Comparison of ENCODE assay signal across 29 cellular contexts in the genomic region with DNA sequence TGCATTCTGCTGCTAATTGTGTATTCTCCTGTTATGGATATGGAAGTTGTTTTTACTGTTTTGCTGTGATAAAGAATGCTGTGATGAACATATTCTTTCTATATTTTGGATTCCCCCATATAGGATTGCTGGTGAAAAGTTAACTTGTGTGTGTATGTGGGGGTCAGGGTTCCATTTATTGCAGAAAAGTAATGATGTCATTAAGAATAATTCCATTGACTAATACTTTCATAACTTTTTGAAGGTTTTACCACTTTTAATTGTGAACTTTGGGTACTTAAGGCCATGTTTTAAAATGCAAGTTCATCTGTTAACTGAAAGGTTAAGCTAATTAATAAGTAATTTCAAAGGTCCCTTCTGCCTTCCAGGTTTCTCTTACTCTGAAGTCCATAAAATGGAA.
"Had no signal": no experiment of that assay in that cellular context is flagged by ENCODE, and none has a peak within 500 bp of the region (broad histone marks: within the 10 kb centered on the region; RNA-seq: fewer than 3 reads in every experiment).

No MANE protein-coding gene starts in this region.

- H3K36me3 Mint-ChIP-seq: stimulated activated effector memory CD8-positive, alpha-beta T cell treated with anti-CD3 and anti-CD28 coated beads, Interleukin-12 subunit alpha, Interleukin-12 subunit beta, amount 100 ng/mL, for 72 hours; stimulated activated memory B cell treated with anti-CD40 and anti-IgM and Interleukin-4, amounts not matched to agents 10 μg/mL and 1 μg/mL and 100 μg/mL, for 72 hours; stimulated activated naive B cell treated with anti-CD40 and anti-IgM and Interleukin-4, amounts not matched to agents 10 μg/mL and 1 μg/mL and 100 μg/mL, for 72 hours; type B pancreatic cell had no signal

- FAIRE-seq: urothelium cell line had no signal

- H3K9me3 ChIP-seq: stomach, suprapubic skin, testis, thoracic aorta, thyroid gland, tibial artery, tibial nerve, transverse colon, upper lobe of left lung, upper lobe of right lung, uterus, vagina had no signal

- H3K27ac Mint-ChIP-seq: stimulated activated effector memory CD8-positive, alpha-beta T cell treated with anti-CD3 and anti-CD28 coated beads, Interleukin-12 subunit alpha, Interleukin-12 subunit beta, amount 100 ng/mL, for 72 hours; stimulated activated memory B cell treated with anti-CD40 and anti-IgM and Interleukin-4, amounts not matched to agents 10 μg/mL and 1 μg/mL and 100 μg/mL, for 72 hours; stimulated activated naive B cell treated with anti-CD40 and anti-IgM and Interleukin-4, amounts not matched to agents 10 μg/mL and 1 μg/mL and 100 μg/mL, for 72 hours; stimulated activated naive CD8-positive, alpha-beta T cell treated with anti-CD3 and anti-CD28 coated beads, Interleukin-15, amount 100 ng/mL, for 72 hours; stimulated activated naive CD8-positive, alpha-beta T cell treated with anti-CD3 and anti-CD28 coated beads, Interleukin-15, Interleukin-2, amounts not matched to agents 100 ng/mL and 50 ng/mL, for 24 hours; type B pancreatic cell had no signal

- H3K4me1 ChIP-seq: testis, upper lobe of right lung had no signal

- H3K9me3 Mint-ChIP-seq: stimulated activated effector memory CD8-positive, alpha-beta T cell treated with anti-CD3 and anti-CD28 coated beads, Interleukin-12 subunit alpha, Interleukin-12 subunit beta, amount 100 ng/mL, for 72 hours; stimulated activated memory B cell treated with anti-CD40 and anti-IgM and Interleukin-4, amounts not matched to agents 10 μg/mL and 1 μg/mL and 100 μg/mL, for 72 hours; stimulated activated naive B cell treated with anti-CD40 and anti-IgM and Interleukin-4, amounts not matched to agents 10 μg/mL and 1 μg/mL and 100 μg/mL, for 72 hours; stimulated activated naive CD8-positive, alpha-beta T cell treated with anti-CD3 and anti-CD28 coated beads, Interleukin-15, amount 100 ng/mL, for 72 hours; stimulated activated naive CD8-positive, alpha-beta T cell treated with anti-CD3 and anti-CD28 coated beads, Interleukin-15, Interleukin-2, amounts not matched to agents 100 ng/mL and 50 ng/mL, for 24 hours; type B pancreatic cell had no signal

- H3K27me3 ChIP-seq: stomach, testis, thyroid gland, tibial artery, tibial nerve, transverse colon, upper lobe of left lung, upper lobe of right lung, uterus, vagina had no signal

- H3K4me3 Mint-ChIP-seq: stimulated activated effector memory CD8-positive, alpha-beta T cell treated with anti-CD3 and anti-CD28 coated beads, Interleukin-12 subunit alpha, Interleukin-12 subunit beta, amount 100 ng/mL, for 72 hours; stimulated activated memory B cell treated with anti-CD40 and anti-IgM and Interleukin-4, amounts not matched to agents 10 μg/mL and 1 μg/mL and 100 μg/mL, for 72 hours; stimulated activated naive B cell treated with anti-CD40 and anti-IgM and Interleukin-4, amounts not matched to agents 10 μg/mL and 1 μg/mL and 100 μg/mL, for 72 hours; stimulated activated naive CD8-positive, alpha-beta T cell treated with anti-CD3 and anti-CD28 coated beads, Interleukin-15, amount 100 ng/mL, for 72 hours; stimulated activated naive CD8-positive, alpha-beta T cell treated with anti-CD3 and anti-CD28 coated beads, Interleukin-15, Interleukin-2, amounts not matched to agents 100 ng/mL and 50 ng/mL, for 24 hours; type B pancreatic cell had no signal

- H3K36me3 ChIP-seq: stomach, suprapubic skin, thoracic aorta, thyroid gland, tibial artery, tibial nerve, transverse colon, upper lobe of left lung, upper lobe of right lung, uterus, vagina had no signal

- H3K27me3 Mint-ChIP-seq: type B pancreatic cell had no signal

- ATAC-seq: stimulated activated effector memory CD8-positive, alpha-beta T cell treated with anti-CD3 and anti-CD28 coated beads, Interleukin-12 subunit alpha, Interleukin-12 subunit beta, amount 100 ng/mL, for 72 hours; stimulated activated memory B cell treated with anti-CD40 and anti-IgM and Interleukin-4, amounts not matched to agents 10 μg/mL and 1 μg/mL and 100 μg/mL, for 72 hours; stimulated activated naive B cell treated with anti-CD40 and anti-IgM and Interleukin-4, amounts not matched to agents 10 μg/mL and 1 μg/mL and 100 μg/mL, for 72 hours; stimulated activated naive CD8-positive, alpha-beta T cell treated with anti-CD3 and anti-CD28 coated beads, Interleukin-15, amount 100 ng/mL, for 72 hours; stimulated activated naive CD8-positive, alpha-beta T cell treated with anti-CD3 and anti-CD28 coated beads, Interleukin-15, Interleukin-2, amounts not matched to agents 100 U/mL and 50 U/mL, for 24 hours; upper lobe of right lung had no signal

- H3K4me3 ChIP-seq: stomach, suprapubic skin, testis, thoracic aorta, thyroid gland, tibial artery, tibial nerve, transverse colon, upper lobe of left lung, upper lobe of right lung, uterus, vagina had no signal

- H3K27ac ChIP-seq: stomach, suprapubic skin, testis, thoracic aorta, thyroid gland, tibial artery, tibial nerve, transverse colon, upper lobe of left lung, upper lobe of right lung, uterus, vagina had no signal

- H3K4me1 Mint-ChIP-seq: stimulated activated memory B cell treated with anti-CD40 and anti-IgM and Interleukin-4, amounts not matched to agents 10 μg/mL and 1 μg/mL and 100 μg/mL, for 72 hours; stimulated activated naive B cell treated with anti-CD40 and anti-IgM and Interleukin-4, amounts not matched to agents 10 μg/mL and 1 μg/mL and 100 μg/mL, for 72 hours; stimulated activated naive CD8-positive, alpha-beta T cell treated with anti-CD3 and anti-CD28 coated beads, Interleukin-15, amount 100 ng/mL, for 72 hours had no signal

- DNase-seq: stimulated activated CD4-positive, alpha-beta T cell treated with anti-CD3 and anti-CD28 coated beads, Interleukin-2, amount 100 ng/mL, for 48 hours; stimulated activated CD4-positive, alpha-beta T cell treated with anti-CD3 and anti-CD28 coated beads, Interleukin-4, amount 100 ng/mL, for 1 hour; stimulated activated CD4-positive, alpha-beta T cell treated with anti-CD3 and anti-CD28 coated beads, Interleukin-4, amount 100 ng/mL, for 24 hours; stimulated activated CD4-positive, alpha-beta T cell treated with anti-CD3 and anti-CD28 coated beads, Interleukin-4, amount 100 ng/mL, for 4 hours; stimulated activated CD8-positive, alpha-beta memory T cell treated with anti-CD3 and anti-CD28 coated beads, Interleukin-4, amount 100 ng/mL, for 48 hours; stimulated activated naive B cell treated with anti-CD40 and anti-IgM and Interleukin-4, amounts not matched to agents 10 μg/mL and 1 μg/mL and 100 μg/mL, for 72 hours; stimulated activated naive CD4-positive, alpha-beta T cell; stimulated activated naive CD4-positive, alpha-beta T cell treated with Interleukin-2 at 50 U/mL for 16 hours; stimulated activated naive CD8-positive, alpha-beta T cell treated with anti-CD3 and anti-CD28 coated beads, Interleukin-15, amount 100 ng/mL, for 72 hours; stimulated activated naive CD8-positive, alpha-beta T cell treated with anti-CD3 and anti-CD28 coated beads, Interleukin-15, Interleukin-2, amounts not matched to agents 100 U/mL and 50 U/mL, for 24 hours; stomach; substantia nigra; testis; thyroid gland; tibial artery; transverse colon; trophoblast cell; upper lobe of left lung; upper lobe of right lung; uterus had no signal
